In genomic region chr6:130371921-130372320, GRCh38 we compare ENCODE assay signal across 16 cellular contexts. TPM values are rescaled to one million over a fixed set of nuclear protein-coding genes. Genes with fewer than 3 reads are reported as not detected.
"Had no signal": no experiment of that assay in that cellular context is flagged by ENCODE, and none has a peak within 500 bp of the region (broad histone marks: within the 10 kb centered on the region; RNA-seq: fewer than 3 reads in every experiment).

No MANE protein-coding gene starts in this region.

- H3K4me3 ChIP-seq: breast epithelium, heart left ventricle, tibial artery, uterus had no signal

- H3K36me3 ChIP-seq: breast epithelium, heart left ventricle, tibial artery, uterus had no signal

- H3K27ac ChIP-seq: breast epithelium, heart left ventricle, parathyroid adenoma, tibial artery had no signal

- H3K9me3 ChIP-seq: breast epithelium, heart left ventricle, tibial artery, uterus had no signal

- H3K27me3 ChIP-seq: breast epithelium, uterus had no signal

- ATAC-seq: heart left ventricle; stimulated activated naive B cell treated with anti-CD40 and anti-IgM and Interleukin-4, amounts not matched to agents 10 μg/mL and 1 μg/mL and 100 μg/mL, for 72 hours; T-cell had no signal

- H3K4me1 ChIP-seq: breast epithelium, heart left ventricle, parathyroid adenoma, uterus had no signal

- H2AFZ ChIP-seq: parathyroid adenoma had no signal

- DNase-seq: activated CD4-positive, CD25-positive, alpha-beta regulatory T cell treated with anti-CD3 and anti-CD28 coated beads, Interleukin-2, amount 50 U/mL, for 72 hours; activated naive CD8-positive, alpha-beta T cell treated with anti-CD3 and anti-CD28 coated beads for 36 hours; anterior cingulate cortex; cerebellar nuclear complex; dermis blood vessel endothelial cell; heart left ventricle; naive B cell; retina; stimulated activated CD4-positive, alpha-beta T cell treated with anti-CD3 and anti-CD28 coated beads, Interleukin-2, amount 100 ng/mL, for 48 hours; stimulated activated naive B cell treated with anti-CD40 and anti-IgM and Interleukin-4, amounts not matched to agents 10 μg/mL and 1 μg/mL and 100 μg/mL, for 72 hours; T-cell; T1000; tibial artery; uterus had no signal

- H3K9ac ChIP-seq: parathyroid adenoma had no signal

- H3K79me2 ChIP-seq: parathyroid adenoma had no signal

RNA-seq across cellular contexts. Expression of gene TMEM200A, which starts 6.1 kb away (rescaled TPM):
- total RNA-seq: activated naive CD8-positive, alpha-beta T cell treated with anti-CD3 and anti-CD28 coated beads for 36 hours had no signal
